15 cellular contexts compared by ENCODE assay signal in the genomic region with DNA sequence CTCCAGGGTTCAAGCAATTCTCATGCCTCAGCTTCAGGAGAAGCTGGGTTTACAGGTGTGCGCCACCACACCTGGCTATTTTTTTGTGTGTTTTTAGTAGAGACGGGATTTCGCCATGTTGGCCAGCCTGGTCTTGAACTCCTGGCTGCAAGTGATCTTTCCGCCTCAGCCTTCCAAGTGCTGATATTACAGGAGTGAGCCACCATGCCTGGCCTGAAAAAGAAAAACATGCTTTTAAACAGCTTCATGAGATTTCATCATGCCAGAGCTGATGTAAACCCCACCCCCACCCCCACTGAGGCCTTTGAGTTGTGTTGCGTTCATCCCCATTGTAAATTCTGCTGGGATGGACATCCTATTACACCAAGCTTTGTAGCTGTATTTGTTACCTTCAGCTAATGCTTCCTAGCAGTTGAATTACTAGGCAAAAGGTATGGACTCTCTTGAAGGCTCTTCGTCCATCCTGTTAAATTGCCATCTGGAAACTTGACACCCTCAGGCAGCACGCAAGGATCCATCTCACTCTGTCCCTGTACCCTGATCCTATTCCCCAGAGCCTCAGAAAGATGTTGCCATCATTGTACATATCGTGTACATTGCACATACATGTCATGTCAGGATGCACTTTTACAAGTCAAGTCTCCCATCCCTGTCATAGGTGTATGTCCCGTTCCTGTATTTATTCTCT. TPM values are rescaled to one million over a fixed set of nuclear protein-coding genes. Genes with fewer than 3 reads are reported as not detected.
DNase-seq lines count a peak whose midpoint lies in the region; ATAC-seq and TF ChIP-seq lines count a peak whose summit lies in the region.
"Had no signal": no experiment of that assay in that cellular context is flagged by ENCODE, and none has a peak within 500 bp of the region (broad histone marks: within the 10 kb centered on the region; RNA-seq: fewer than 3 reads in every experiment).

No MANE protein-coding gene starts in this region.

- H3K27ac ChIP-seq in dorsolateral prefrontal cortex (peak overlapping the region in 51 of 59 donors; percentile 3 to 100 (median 72)), mesenchymal stem cell (ENCODE audit: low read length, poor library complexity, severe bottlenecking) (no peak overlapping the region)
- H3K27ac ChIP-seq: ovary had no signal

- ATAC-seq in mucosa of descending colon, result no peak

- H3K4me1 ChIP-seq in mesenchymal stem cell (ENCODE audit: control insufficient read depth, insufficient read depth, low read depth, low read length) (peaks cover 35% of the 10 kb centered on the region), mucosa of descending colon (ENCODE audit: low read depth) (no peaks in the 10 kb centered on the region)

- no peaks in the 10 kb centered on the region for H3K27me3 ChIP-seq in dorsolateral prefrontal cortex
- no peaks in the 10 kb centered on the region for H3K27me3 ChIP-seq in mesenchymal stem cell (ENCODE audit: control insufficient read depth in 1 of 2, insufficient read depth in 1 of 2, low read length in 2 of 2)
- H3K27me3 ChIP-seq: ovary had no signal

- H3K14ac ChIP-seq in mesenchymal stem cell (ENCODE audit: low read length in 2 of 2), result no peak overlapping the region

- no peak overlapping the region for H2BK12ac ChIP-seq in mesenchymal stem cell (ENCODE audit: low read length in 2 of 2)

- H3K79me1 ChIP-seq in mesenchymal stem cell (replicated peaks; ENCODE audit: low read length, poor library complexity, severe bottlenecking), result no peaks in the 10 kb centered on the region

- in situ Hi-C loops in GM13977 (cut with MboI; ENCODE audit: low pct_unique_long_range_greater_than_20kb, low sequenced_read_pairs, unreplicated experiment), result no loop called here

- 97% methylated on average over 9 of the region's 9 CpGs for WGBS in mesenchymal stem cell

- no peak overlapping the region for H2BK15ac ChIP-seq in mesenchymal stem cell (ENCODE audit: low read depth, poor library complexity, severe bottlenecking)

- no peak overlapping the region for H3K4ac ChIP-seq in mesenchymal stem cell (ENCODE audit: low read depth in 1 of 2, low read length in 2 of 2)

- H3K9me3 ChIP-seq in mesenchymal stem cell (ENCODE audit: control insufficient read depth, low read length), result no peaks in the 10 kb centered on the region
- no peaks in the 10 kb centered on the region for H3K9me3 ChIP-seq in mucosa of descending colon
- H3K9me3 ChIP-seq: ovary had no signal

- no peak overlapping the region for H3K23ac ChIP-seq in mesenchymal stem cell (ENCODE audit: low read length in 2 of 2)

- no peak overlapping the region for H4K91ac ChIP-seq in mesenchymal stem cell (ENCODE audit: low read length)

- peaks cover 3 to 55% of the 10 kb centered on the region in 2 experiments for H3K36me3 ChIP-seq in mesenchymal stem cell (ENCODE audit: control insufficient read depth in 1 of 2, insufficient read depth in 2 of 2, low read depth in 1 of 2, low read length in 2 of 2)
- no peaks in the 10 kb centered on the region for H3K36me3 ChIP-seq in mucosa of descending colon (ENCODE audit: low read depth)
- H3K36me3 ChIP-seq: ovary had no signal

- intact Hi-C loops in dorsolateral prefrontal cortex (cut with DNase I) (no loop called here), mucosa of descending colon (cut with DNase I, micrococcal nuclease) (no loop called here)

- H2AFZ ChIP-seq in mesenchymal stem cell (ENCODE audit: low read depth, low read length), result no peak overlapping the region

- no peak overlapping the region for H3K18ac ChIP-seq in mesenchymal stem cell (ENCODE audit: low read depth in 1 of 2, low read length in 2 of 2)

- no peak overlapping the region for H4K8ac ChIP-seq in mesenchymal stem cell (ENCODE audit: low read length)

- peak overlapping the region; percentile 14 for H3K9ac ChIP-seq in mesenchymal stem cell (ENCODE audit: low read length)

- H2AK5ac ChIP-seq in mesenchymal stem cell (ENCODE audit: low read length, severe bottlenecking), result no peak overlapping the region

- no peak overlapping the region for H2BK5ac ChIP-seq in mesenchymal stem cell (ENCODE audit: low read depth, low read length, poor library complexity, severe bottlenecking)

- TF ChIP-seq CTCF in dorsolateral prefrontal cortex (IDR thresholded peaks at IDR 0.05 in 54 of 56, conservative IDR thresholded peaks at IDR 0.05 in 2 of 56; ENCODE audit: low read depth in 1 of 56, partially characterized antibody in 56 of 56) (no peak), GM13977 (IDR thresholded peaks at IDR 0.05; ENCODE audit: extremely low read depth, insufficient read depth, missing control alignments) (no peak), mucosa of descending colon (IDR thresholded peaks at IDR 0.05) (no peak)

- DNase-seq in EH (ENCODE audit: low read depth) (peak; percentile 59), NCI-H524 treated with DMSO at 0.1 percent for 48 hours (lab: John Stamatoyannopoulos, UW) (peak; percentile 12), dorsolateral prefrontal cortex (no peak), mesenchymal stem cell (no peak), GM13977 (ENCODE audit: low spot score) (no peak), NCI-H1694 treated with DMSO at 0.1 percent for 48 hours (lab: John Stamatoyannopoulos, UW) (no peak), mucosa of descending colon (no peak)
- no peak for DNase-seq in stimulated activated CD4-positive, alpha-beta T cell treated with anti-CD3 and anti-CD28 coated beads, Interleukin-15, amount 100 ng/mL, for 24 hours
- DNase-seq: amniotic stem cell, cortex of kidney, NCI-H2081, ovary, trophoblast cell had no signal

- H3K4me2 ChIP-seq in mesenchymal stem cell (ENCODE audit: low read length, poor library complexity, severe bottlenecking), result no peak overlapping the region

- no peak overlapping the region for H2BK120ac ChIP-seq in mesenchymal stem cell (ENCODE audit: low read depth, low read length)

- no peak overlapping the region for H3K4me3 ChIP-seq in dorsolateral prefrontal cortex
- no peak overlapping the region for H3K4me3 ChIP-seq in mesenchymal stem cell (ENCODE audit: insufficient read depth in 1 of 2, low read depth in 1 of 2, low read length in 2 of 2)
- no peak overlapping the region for H3K4me3 ChIP-seq in mucosa of descending colon
- H3K4me3 ChIP-seq: ovary, skin epidermis had no signal

RNA-seq across cellular contexts. Expression of gene NFIX, which starts 47.3 kb away (rescaled TPM):
- total RNA-seq in dorsolateral prefrontal cortex (100 to 1,000 TPM; 219 to 402 (median 309) TPM), mucosa of descending colon (100 to 1,000 TPM in 1 of 3 donors, 10 to 100 TPM in 2; 59.4 to 238 (median 64.6) TPM)
- polyA plus RNA-seq in mesenchymal stem cell (2013, experiment 1 of 2), result 4.6 TPM
- 4.6 TPM for polyA plus RNA-seq in mesenchymal stem cell (2013, experiment 2 of 2)
- total RNA-seq: epithelial cell of proximal tubule had no signal

Comparison
In these comparisons a context has a peak if more than half of its experiments do, and no peak if none do; other contexts are left out.
1. DNase-seq: peak in EH (single experiment) and NCI-H524 treated with DMSO at 0.1 percent for 48 hours (single experiment); none in dorsolateral prefrontal cortex (0 of 10), mesenchymal stem cell (single experiment), stimulated activated CD4-positive, alpha-beta T cell treated with anti-CD3 and anti-CD28 coated beads, Interleukin-15, amount 100 ng/mL, for 24 hours (single experiment), GM13977 (single experiment), NCI-H1694 treated with DMSO at 0.1 percent for 48 hours (single experiment) and mucosa of descending colon (0 of 3).